ENCODE assay signal across 21 cellular contexts in genomic region chr13:34751044-34751443, GRCh38.
DNase-seq lines count a peak whose midpoint lies in the region; ATAC-seq and TF ChIP-seq lines count a peak whose summit lies in the region.
"Had no signal": no experiment of that assay in that cellular context is flagged by ENCODE, and none has a peak within 500 bp of the region (broad histone marks: within the 10 kb centered on the region; RNA-seq: fewer than 3 reads in every experiment).

No MANE protein-coding gene starts in this region.

- TF ChIP-seq CTCF in nephron progenitor cell (IDR thresholded peaks at IDR 0.05) (no peak), ascending aorta (IDR thresholded peaks at IDR 0.05) (no peak), foreskin fibroblast (IDR thresholded peaks at IDR 0.05; ENCODE audit: low read depth, low read length) (no peak)

- H3K36me3 ChIP-seq in ascending aorta, result no peaks in the 10 kb centered on the region
- H3K36me3 ChIP-seq: pancreas had no signal

- intact Hi-C loops in ascending aorta (cut with DNase I), result no loop called here

- H3K4me1 Mint-ChIP-seq in nephron progenitor cell, result peaks cover 36% of the 10 kb centered on the region
- H3K4me1 Mint-ChIP-seq: B cell, natural killer cell had no signal

- no peak overlapping the region for H3K27ac Mint-ChIP-seq in nephron progenitor cell
- H3K27ac Mint-ChIP-seq: activated T-cell treated with anti-CD3 and anti-CD28 coated beads, Interleukin-2, amount 50 U/mL, for 24 hours; B cell; natural killer cell had no signal

- H3K27me3 Mint-ChIP-seq in nephron progenitor cell (ENCODE audit: low read depth, poor library complexity), result peaks cover 5% of the 10 kb centered on the region

- H3K9me3 Mint-ChIP-seq in nephron progenitor cell, result peaks cover 14% of the 10 kb centered on the region

- peak overlapping the region; percentile 80 for H3K4me3 Mint-ChIP-seq in nephron progenitor cell
- H3K4me3 Mint-ChIP-seq: activated T-cell treated with anti-CD3 and anti-CD28 coated beads, Interleukin-2, amount 50 U/mL, for 24 hours; B cell; natural killer cell had no signal

- H3K4me3 ChIP-seq in ascending aorta (no peak overlapping the region), foreskin fibroblast (ENCODE audit: low read depth in 1 of 2, low read length in 2 of 2) (no peak overlapping the region)

- DNase-seq in nephron progenitor cell (no peak), ascending aorta (ENCODE audit: low spot score in 2 of 2) (no peak), mucosa of gallbladder (ENCODE audit: low spot score) (no peak), SW 1271 (lab: John Stamatoyannopoulos, UW) (no peak), foreskin fibroblast (no peak)
- DNase-seq: activated CD4-positive, alpha-beta T cell treated with anti-CD3 and anti-CD28 coated beads for 4 hours; activated gamma-delta T cell treated with Interleukin-2 at 50 U/mL for 16 hours; activated T-cell treated with anti-CD3 and anti-CD28 coated beads, Interleukin-2, amount 50 U/mL, for 24 hours; midbrain; MV-4-11; natural killer cell; NCI-H1436 treated with DMSO at 0.1 percent for 48 hours; NCI-H446 treated with DMSO at 0.1 percent for 48 hours; OCI-M1; small intestine; stimulated activated CD4-positive, alpha-beta T cell treated with anti-CD3 and anti-CD28 coated beads, Interleukin-2, amount 100 ng/mL, for 24 hours had no signal

- no peaks in the 10 kb centered on the region for H3K27me3 ChIP-seq in ascending aorta
- H3K27me3 ChIP-seq: pancreas had no signal

- ATAC-seq in GM18520 (IDR thresholded peaks at IDR 0.05; ENCODE audit: unreplicated experiment) (peak; percentile 47), HG02588 (IDR thresholded peaks at IDR 0.05; ENCODE audit: unreplicated experiment) (peak; percentile 46), HG03565 (IDR thresholded peaks at IDR 0.05; ENCODE audit: unreplicated experiment) (peak; percentile 29)
- ATAC-seq: natural killer cell had no signal

- H3K9me3 ChIP-seq in ascending aorta, result no peaks in the 10 kb centered on the region
- H3K9me3 ChIP-seq: pancreas had no signal

- no peak overlapping the region for H3K27ac ChIP-seq in ascending aorta

- H3K4me1 ChIP-seq in ascending aorta, result no peaks in the 10 kb centered on the region
- H3K4me1 ChIP-seq: pancreas had no signal

- peaks cover 5% of the 10 kb centered on the region for H3K36me3 Mint-ChIP-seq in nephron progenitor cell (ENCODE audit: low read depth)
- H3K36me3 Mint-ChIP-seq: natural killer cell had no signal
